ENCODE assay signal across 19 cellular contexts in genomic region chr2:32678825-32679224, GRCh38. TPM values are rescaled to one million over a fixed set of nuclear protein-coding genes. Genes with fewer than 3 reads are reported as not detected.
DNase-seq lines count a peak whose midpoint lies in the region; ATAC-seq and TF ChIP-seq lines count a peak whose summit lies in the region.
"Had no signal": no experiment of that assay in that cellular context is flagged by ENCODE, and none has a peak within 500 bp of the region (broad histone marks: within the 10 kb centered on the region; RNA-seq: fewer than 3 reads in every experiment).

No MANE protein-coding gene starts in this region.

- H3K4me1 ChIP-seq in osteoblast (ENCODE audit: insufficient read depth, low read length) = peaks cover 16% of the 10 kb centered on the region
- H3K4me1 ChIP-seq: pancreas had no signal

- H3K4me2 ChIP-seq in osteoblast (ENCODE audit: insufficient read depth, low read length) = no peak overlapping the region
- H3K4me2 ChIP-seq: hepatocyte, PC-9 had no signal

- ATAC-seq in HG03432 (IDR thresholded peaks at IDR 0.05; ENCODE audit: unreplicated experiment) = no peak
- ATAC-seq: left cardiac atrium, pancreas, T-cell had no signal

- H3K27ac ChIP-seq in osteoblast (ENCODE audit: low read depth, low read length) = no peak overlapping the region
- H3K27ac ChIP-seq: hepatocyte, pancreas, PC-9 had no signal

- H4K20me1 ChIP-seq in osteoblast (ENCODE audit: insufficient read depth, low read length) = no peaks in the 10 kb centered on the region

- H2AFZ ChIP-seq in osteoblast (ENCODE audit: low read length) = no peak overlapping the region
- H2AFZ ChIP-seq: hepatocyte, PC-9 had no signal

- H3K9me3 ChIP-seq in osteoblast (ENCODE audit: low read depth, low read length) = no peaks in the 10 kb centered on the region
- H3K9me3 ChIP-seq: pancreas had no signal

- H3K4me3 ChIP-seq in choroid plexus epithelial cell (ENCODE audit: low read depth, low read length) = no peak overlapping the region
- H3K4me3 ChIP-seq in osteoblast (ENCODE audit: insufficient read depth, low read length) = no peak overlapping the region
- H3K4me3 ChIP-seq: hepatocyte, pancreas, PC-9 had no signal

- DNase-seq in EL = peak; percentile 28
- DNase-seq in NCI-H226 = peak; percentile 4
- peak; percentile 80 for DNase-seq in choroid plexus epithelial cell (ENCODE audit: low read depth)
- DNase-seq in osteoblast (ENCODE audit: insufficient read length, low spot score, missing footprints) = peak; percentile 47
- DNase-seq in inferior parietal cortex (ENCODE audit: extremely low spot score) = no peak
- DNase-seq in NCI-H526 treated with DMSO at 0.1 percent for 48 hours (lab: John Stamatoyannopoulos, UW) = no peak
- no peak for DNase-seq in activated T-cell treated with anti-CD3 and anti-CD28 coated beads, Interleukin-2, amount 50 U/mL, for 48 hours
- DNase-seq: activated naive CD4-positive, alpha-beta T cell; caudate nucleus; DMS79; Karpas-422; left cardiac atrium; NCI-H187; pancreas; PC-9; stimulated activated CD4-positive, alpha-beta T cell treated with anti-CD3 and anti-CD28 coated beads, Interleukin-12 subunit alpha, Interleukin-12 subunit beta, amount 100 ng/mL, for 4 hours; T-cell had no signal

- no peaks in the 10 kb centered on the region for H3K79me2 ChIP-seq in osteoblast (ENCODE audit: insufficient read depth, low read length)
- H3K79me2 ChIP-seq: hepatocyte had no signal

- no peaks in the 10 kb centered on the region for H3K27me3 ChIP-seq in osteoblast (ENCODE audit: insufficient read depth, low read length)
- H3K27me3 ChIP-seq: hepatocyte, pancreas had no signal

- TF ChIP-seq CTCF in choroid plexus epithelial cell (conservative IDR thresholded peaks at IDR 0.05; ENCODE audit: low read depth, low read length) (peak; percentile 16), osteoblast (IDR thresholded peaks at IDR 0.05; ENCODE audit: extremely low read depth, low read depth, low read length) (no peak)

- H3K36me3 ChIP-seq in osteoblast (ENCODE audit: insufficient read depth, low read length) = peaks cover 7% of the 10 kb centered on the region

RNA-seq across cellular contexts. Expression of gene TTC27, which starts 51.0 kb away (rescaled TPM):
- 24.8 and 25.3 TPM in 2 replicates for total RNA-seq in osteoblast

Comparison
In these comparisons a context has a peak if more than half of its experiments do, and no peak if none do; other contexts are left out.
1. DNase-seq: peak in EL (single experiment), NCI-H226 (single experiment), choroid plexus epithelial cell (single experiment) and osteoblast (single experiment); none in inferior parietal cortex (single experiment), NCI-H526 treated with DMSO at 0.1 percent for 48 hours (single experiment) and activated T-cell treated with anti-CD3 and anti-CD28 coated beads, Interleukin-2, amount 50 U/mL, for 48 hours (0 of 2).